8 cellular contexts compared by ENCODE assay signal in genomic region chr11:46277313-46277622, GRCh38. TPM values are rescaled to one million over a fixed set of nuclear protein-coding genes. Genes with fewer than 3 reads are reported as not detected.
DNase-seq lines count a peak whose midpoint lies in the region; ATAC-seq and TF ChIP-seq lines count a peak whose summit lies in the region.

No MANE protein-coding gene starts in this region.

- H3K27me3 Mint-ChIP-seq in CD4-positive, alpha-beta memory T cell: peaks cover 32 to 35% of the 10 kb centered on the region in 2 donors
- H3K27me3 Mint-ChIP-seq in neural crest cell (ENCODE audit: low read depth): peaks cover 63% of the 10 kb centered on the region

- H3K4me3 ChIP-seq in CD4-positive, alpha-beta memory T cell (ENCODE audit: low read length in 2 of 2): no peak overlapping the region
- H3K4me3 ChIP-seq in MG63 (peak overlapping the region; percentile 83), ectodermal cell (ENCODE audit: insufficient read depth, low read depth, low read length) (peak overlapping the region; percentile 44)

- intact Hi-C loops in CD4-positive, alpha-beta memory T cell (cut with micrococcal nuclease): no loop called here

- ATAC-seq in HG03432 (IDR thresholded peaks at IDR 0.05; ENCODE audit: unreplicated experiment) (no peak), GM18511 (IDR thresholded peaks at IDR 0.05; ENCODE audit: unreplicated experiment) (no peak)

- TF ChIP-seq CTCF in neural crest cell (conservative IDR thresholded peaks at IDR 0.05): no peak
- TF ChIP-seq CTCF in GM10266 (IDR thresholded peaks at IDR 0.05; ENCODE audit: control insufficient read depth, insufficient read depth, low read depth, missing control alignments): no peak

- no peaks in the 10 kb centered on the region for H3K9me3 ChIP-seq in CD4-positive, alpha-beta memory T cell (ENCODE audit: control insufficient read depth in 1 of 2, low read length in 2 of 2)
- H3K9me3 ChIP-seq in MG63 (no peaks in the 10 kb centered on the region), ectodermal cell (ENCODE audit: control insufficient read depth, low read length) (no peaks in the 10 kb centered on the region)

- no peak overlapping the region for H3K27ac ChIP-seq in CD4-positive, alpha-beta memory T cell (ENCODE audit: low read depth, low read length)
- no peak overlapping the region for H3K27ac ChIP-seq in ectodermal cell (ENCODE audit: insufficient read depth, low read depth, low read length, poor library complexity, severe bottlenecking)

- DNase-seq in CD4-positive, alpha-beta memory T cell: no peak
- DNase-seq in MG63 (no peak), neural crest cell (ENCODE audit: low read depth, low spot score) (no peak), GM10266 (ENCODE audit: extremely low spot score) (no peak), dermis blood vessel endothelial cell (no peak)

- peaks cover 6 to 24% (median 11%) of the 10 kb centered on the region in 4 donors for H3K4me1 Mint-ChIP-seq in CD4-positive, alpha-beta memory T cell
- peaks cover 18% of the 10 kb centered on the region for H3K4me1 Mint-ChIP-seq in neural crest cell

- H3K4me3 Mint-ChIP-seq in CD4-positive, alpha-beta memory T cell: peak overlapping the region in 6 of 8 donors; percentile 45 to 80 (median 68)
- peak overlapping the region; percentile 81 for H3K4me3 Mint-ChIP-seq in neural crest cell

- peaks cover 6% of the 10 kb centered on the region for H3K27me3 ChIP-seq in CD4-positive, alpha-beta memory T cell (ENCODE audit: insufficient read depth, low read length)
- H3K27me3 ChIP-seq in MG63: no peaks in the 10 kb centered on the region
- H3K27me3 ChIP-seq in ectodermal cell (ENCODE audit: control insufficient read depth, insufficient read depth, low read length, poor library complexity, severe bottlenecking): peaks cover 11% of the 10 kb centered on the region

- WGBS in ectodermal cell, 2 experiments: 24 to 29% methylated on average over 6 to 8 of the region's 8 CpGs

- peaks cover 12% of the 10 kb centered on the region for H3K4me1 ChIP-seq in CD4-positive, alpha-beta memory T cell (ENCODE audit: insufficient read depth, low read length)
- H3K4me1 ChIP-seq in ectodermal cell (ENCODE audit: control insufficient read depth, insufficient read depth, low read length): peaks cover 27% of the 10 kb centered on the region

- no peak overlapping the region for H3K27ac Mint-ChIP-seq in CD4-positive, alpha-beta memory T cell
- H3K27ac Mint-ChIP-seq in neural crest cell (ENCODE audit: unreplicated experiment): no peak overlapping the region

- POLR2A ChIA-PET in CD4-positive, alpha-beta memory T cell (lab: Charles Lee; ENCODE audit: partially characterized antibody): no interaction called here

- H3K36me3 ChIP-seq in CD4-positive, alpha-beta memory T cell (ENCODE audit: insufficient read depth, low read length): no peaks in the 10 kb centered on the region
- H3K36me3 ChIP-seq in MG63: peaks cover 16% of the 10 kb centered on the region
- H3K36me3 ChIP-seq in ectodermal cell (ENCODE audit: control insufficient read depth, insufficient read depth, low read length): no peaks in the 10 kb centered on the region

- CTCF ChIA-PET in CD4-positive, alpha-beta memory T cell (lab: Charles Lee; ENCODE audit: partially characterized antibody): interaction anchor here (0.8 to 1.5 kb wide), 4 partner anchors 32 to 312 kb away, joined by 3 to 4 read pairs (median 3); no protein-coding TSS in a partner anchor

- no peaks in the 10 kb centered on the region for H3K36me3 Mint-ChIP-seq in CD4-positive, alpha-beta memory T cell
- H3K36me3 Mint-ChIP-seq in neural crest cell (ENCODE audit: low read depth): no peaks in the 10 kb centered on the region

- no peaks in the 10 kb centered on the region for H3K9me3 Mint-ChIP-seq in CD4-positive, alpha-beta memory T cell
- no peaks in the 10 kb centered on the region for H3K9me3 Mint-ChIP-seq in neural crest cell

RNA-seq across cellular contexts. Expression of gene CREB3L1, which starts 0.2 kb away (rescaled TPM):
- total RNA-seq in CD4-positive, alpha-beta memory T cell: not detected
- polyA plus RNA-seq in CD4-positive, alpha-beta memory T cell: not detected
- total RNA-seq in MG63 (2014; rRNA removed; shearing (Covaris generic); ENCODE audit: low replicate concordance): 2.5 and 12.5 TPM in 2 replicates
- polyA plus RNA-seq in ectodermal cell (2013, experiment 1 of 4): 7.6 TPM
- polyA plus RNA-seq in ectodermal cell (2013, experiment 2 of 4): 5.4 TPM
- 6.8 TPM for polyA plus RNA-seq in ectodermal cell (2013, experiment 3 of 4)
- 7.0 TPM for polyA plus RNA-seq in ectodermal cell (2013, experiment 4 of 4)
- total RNA-seq in neural crest cell: 0.71 and 0.75 TPM in 2 replicates
- total RNA-seq in dermis blood vessel endothelial cell: 0.33 and 0.68 TPM in 2 replicates

Comparison
In these comparisons a context has a peak if more than half of its experiments do, and no peak if none do; other contexts are left out.
1. H3K4me3 ChIP-seq: peak in MG63 (single experiment) and ectodermal cell (single experiment); none in CD4-positive, alpha-beta memory T cell (0 of 2).